In the genomic region with DNA sequence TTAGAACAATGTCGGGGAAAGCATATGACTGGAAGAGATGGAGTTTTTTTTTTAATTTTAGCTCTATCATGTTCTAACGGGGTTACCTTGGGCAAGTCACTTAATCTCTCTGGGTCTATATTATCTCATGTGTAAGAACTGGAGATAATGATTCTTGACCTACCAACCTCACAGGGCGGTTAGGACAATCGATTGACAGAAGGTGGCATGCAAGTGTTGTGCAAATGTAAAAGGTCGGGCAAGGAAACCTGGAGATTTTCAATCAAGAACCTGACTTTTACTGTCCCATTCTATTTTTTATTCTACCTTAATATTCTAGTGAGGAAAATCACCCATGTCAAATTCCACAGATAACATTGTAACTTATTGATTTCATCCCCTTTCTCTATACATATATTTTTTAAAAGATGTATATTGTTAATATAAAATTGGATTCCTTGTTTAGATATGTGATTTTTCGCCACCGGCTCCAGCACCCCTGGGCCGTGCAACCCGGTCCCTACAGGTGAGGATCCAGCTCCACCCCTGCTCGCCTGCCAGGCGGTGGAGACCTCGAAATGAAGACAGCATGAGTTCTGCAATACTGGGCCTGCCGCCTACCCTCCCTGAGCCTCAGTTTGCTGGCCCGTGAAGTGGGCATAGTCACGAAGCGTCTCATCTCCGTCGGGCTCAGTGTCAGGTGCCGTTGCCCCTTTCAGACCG, we compare ENCODE assay signal across 14 cellular contexts.
A peak's percentile ranks its signal among the peaks of the same experiment; 100 is the strongest.
DNase-seq lines count a peak whose midpoint lies in the region; ATAC-seq and TF ChIP-seq lines count a peak whose summit lies in the region.
"Had no signal": no experiment of that assay in that cellular context is flagged by ENCODE, and none has a peak within 500 bp of the region (broad histone marks: within the 10 kb centered on the region; RNA-seq: fewer than 3 reads in every experiment).

No MANE protein-coding gene starts in this region.

- no peak for TF ChIP-seq EP300 in SK-N-SH (IDR thresholded peaks at IDR 0.05; ENCODE audit: borderline replicate concordance in 1 of 2, low read depth in 1 of 2, low read length in 1 of 2)

- no peak overlapping the region for H3K4me3 Mint-ChIP-seq in H9
- H3K4me3 Mint-ChIP-seq in chondrocyte (ENCODE audit: unreplicated experiment), result no peak overlapping the region
- H3K4me3 Mint-ChIP-seq: CD8-positive, alpha-beta memory T cell had no signal

- no peak overlapping the region; the same call in 1 of the 2 replicates for H3K4ac ChIP-seq in H9 (ENCODE audit: low read depth, low read length)

- no peak overlapping the region for H4K91ac ChIP-seq in H9 (ENCODE audit: insufficient read length, low read depth, low read length)

- H3K56ac ChIP-seq in H9 (ENCODE audit: insufficient read length, low read depth, low read length), result no peak overlapping the region

- H3K27me3 ChIP-seq in SK-N-SH (ENCODE audit: insufficient read depth) (no peaks in the 10 kb centered on the region), H9 (ENCODE audit: insufficient read depth, low read length) (no peaks in the 10 kb centered on the region), prostate gland (replicated peaks; ENCODE audit: insufficient read depth) (no peaks in the 10 kb centered on the region)

- H2BK5ac ChIP-seq in H9 (ENCODE audit: insufficient read length, low read length), result no peak overlapping the region

- peak; percentile 25; the same call in 1 of the 2 replicates for TF ChIP-seq RAD21 in SK-N-SH (IDR thresholded peaks at IDR 0.05; ENCODE audit: low read length)

- no peak overlapping the region for H2BK12ac ChIP-seq in H9 (ENCODE audit: insufficient read length, low read depth, low read length)

- H3K27ac Mint-ChIP-seq in H9 (no peak overlapping the region), chondrocyte (ENCODE audit: unreplicated experiment) (no peak overlapping the region)
- H3K27ac Mint-ChIP-seq: CD8-positive, alpha-beta memory T cell had no signal

- 59% methylated on average over 20 of the region's 20 CpGs for WGBS in SK-N-SH (ENCODE audit: low lambda C conversion rate)
- WGBS in H9 (ENCODE audit: extremely low coverage, insufficient read length, low lambda C conversion rate), result no CpG with 5 or more reads among the region's 20 CpGs
- WGBS in prostate gland, result 92% methylated on average over 20 of the region's 20 CpGs

- CTCF ChIA-PET in SK-N-SH (lab: Yijun Ruan, JAX), result no interaction called here

- no peak overlapping the region for H2BK15ac ChIP-seq in H9 (ENCODE audit: low read depth, low read length)

- H3K27me3 Mint-ChIP-seq in H9 (ENCODE audit: low read depth) (no peaks in the 10 kb centered on the region), chondrocyte (ENCODE audit: low read depth) (no peaks in the 10 kb centered on the region)
- H3K27me3 Mint-ChIP-seq: CD8-positive, alpha-beta memory T cell had no signal

- H3K4me2 ChIP-seq in SK-N-SH (no peak overlapping the region), H9 (ENCODE audit: insufficient read depth, insufficient read length, low read length) (no peak overlapping the region)

- no peak overlapping the region for H3K9ac ChIP-seq in SK-N-SH
- H3K9ac ChIP-seq in H9 (ENCODE audit: extremely low read depth, insufficient read length, low read length), result no peak overlapping the region

- no peak overlapping the region for H3T11ph ChIP-seq in H9 (ENCODE audit: low read length)

- H2AK5ac ChIP-seq in H9 (ENCODE audit: insufficient read length, low read length), result no peak overlapping the region

- H3K36me3 Mint-ChIP-seq in H9 (ENCODE audit: insufficient read depth in 1 of 3, low read depth in 3 of 3) (no peaks in the 10 kb centered on the region), chondrocyte (ENCODE audit: low read depth) (no peaks in the 10 kb centered on the region)
- H3K36me3 Mint-ChIP-seq: CD8-positive, alpha-beta memory T cell had no signal

- no peaks in the 10 kb centered on the region; the same call in 1 of the 2 replicates for H3K9me3 ChIP-seq in SK-N-SH
- H3K9me3 ChIP-seq in H9 (ENCODE audit: control insufficient read depth, low read depth, low read length), result no peaks in the 10 kb centered on the region
- H3K9me3 ChIP-seq in prostate gland, result no peaks in the 10 kb centered on the region
- H3K9me3 ChIP-seq: Caco-2, HAP-1 had no signal

- no peak overlapping the region for H2BK120ac ChIP-seq in H9 (ENCODE audit: low read depth, low read length, poor library complexity, severe bottlenecking)

- no peaks in the 10 kb centered on the region for H3F3A ChIP-seq in SK-N-SH (replicated peaks; ENCODE audit: insufficient read depth)

- H3K23me2 ChIP-seq in H9 (ENCODE audit: insufficient read length, low read depth, low read length, poor library complexity, severe bottlenecking), result no peaks in the 10 kb centered on the region

- H3K36me3 ChIP-seq in SK-N-SH (replicated peaks in 1 of 2; ENCODE audit: control insufficient read depth in 1 of 2, insufficient read depth in 2 of 2, low read length in 1 of 2) (no peaks in the 10 kb centered on the region), prostate gland (no peaks in the 10 kb centered on the region)
- H3K36me3 ChIP-seq: HAP-1 had no signal

- intact Hi-C loops in posterior vena cava (cut with DNase I), result no loop called here
- intact Hi-C loops in prostate gland (cut with DNase I), result no loop called here

- H3K9me2 ChIP-seq in SK-N-SH, result no peaks in the 10 kb centered on the region

- H3K4me1 Mint-ChIP-seq in H9 (no peaks in the 10 kb centered on the region), chondrocyte (ENCODE audit: low read depth) (peaks cover 8% of the 10 kb centered on the region)
- H3K4me1 Mint-ChIP-seq: CD8-positive, alpha-beta memory T cell had no signal

- no peak overlapping the region for H3K18ac ChIP-seq in H9 (ENCODE audit: insufficient read length, low read depth, low read length)

- no peaks in the 10 kb centered on the region for H4K20me1 ChIP-seq in SK-N-SH (ENCODE audit: insufficient read depth)
- H4K20me1 ChIP-seq in H9 (ENCODE audit: control insufficient read depth, insufficient read depth, insufficient read length), result no peaks in the 10 kb centered on the region

- H3K9me3 Mint-ChIP-seq in H9, result no peaks in the 10 kb centered on the region
- H3K9me3 Mint-ChIP-seq in chondrocyte (ENCODE audit: low read depth), result no peaks in the 10 kb centered on the region
- H3K9me3 Mint-ChIP-seq: CD8-positive, alpha-beta memory T cell had no signal

- H3K27ac ChIP-seq in SK-N-SH (ENCODE audit: low read depth in 2 of 2, low read length in 1 of 2) (no peak overlapping the region), H9 (ENCODE audit: insufficient read length, low read depth, low read length) (no peak overlapping the region), prostate gland (no peak overlapping the region)
- H3K27ac ChIP-seq: HL-60 had no signal

- POLR2A ChIA-PET in SK-N-SH (lab: Yijun Ruan, JAX), result no interaction called here

- H2BK20ac ChIP-seq in H9 (ENCODE audit: low read depth, low read length, poor library complexity, severe bottlenecking), result no peak overlapping the region

- DNase-seq in SK-N-SH, result no peak
- DNase-seq in H9, result no peak
- peak; percentile 61 for DNase-seq in chondrocyte (ENCODE audit: low spot score)
- peak; percentile 74 for DNase-seq in posterior vena cava (ENCODE audit: low spot score)
- no peak for DNase-seq in GOT3 (lab: John Stamatoyannopoulos, UW)
- no peak for DNase-seq in prostate gland (ENCODE audit: low spot score)
- DNase-seq in Ammon's horn (ENCODE audit: low spot score), result no peak
- DNase-seq: ACHN; Caco-2; CD8-positive, alpha-beta memory T cell had no signal

- TF ChIP-seq POLR2A in prostate gland (IDR thresholded peaks at IDR 0.05), result no peak

- H3K14ac ChIP-seq in H9 (ENCODE audit: insufficient read depth, low read length), result no peak overlapping the region

- H2AFZ ChIP-seq in SK-N-SH (ENCODE audit: low read depth), result no peak overlapping the region
- H2AFZ ChIP-seq in H9 (ENCODE audit: low read length), result no peak overlapping the region

- H4K5ac ChIP-seq in H9 (ENCODE audit: insufficient read length, low read depth, low read length), result no peak overlapping the region

- no peak overlapping the region for H3K4me3 ChIP-seq in SK-N-SH (ENCODE audit: low read depth in 2 of 2, low read length in 1 of 2)
- H3K4me3 ChIP-seq in prostate gland, result no peak overlapping the region
- H3K4me3 ChIP-seq: GM12878, HAP-1 had no signal

- no peak for TF ChIP-seq CTCF in SK-N-SH (IDR thresholded peaks at IDR 0.05)
- peak; percentile 35; the same call in 2 of the 3 replicates for TF ChIP-seq CTCF in H9 (conservative IDR thresholded peaks at IDR 0.05)
- no peak for TF ChIP-seq CTCF in chondrocyte (IDR thresholded peaks at IDR 0.05)
- TF ChIP-seq CTCF in prostate gland (IDR thresholded peaks at IDR 0.05), result no peak

- H3K4me1 ChIP-seq in SK-N-SH (ENCODE audit: control insufficient read depth in 1 of 2, insufficient read depth in 2 of 2, low read depth in 1 of 2, low read length in 1 of 2), result peaks cover 0 to 4% of the 10 kb centered on the region in 2 experiments; a peak in 1 of 4 replicates
- H3K4me1 ChIP-seq in H9 (ENCODE audit: insufficient read depth, low read length), result no peaks in the 10 kb centered on the region
- no peaks in the 10 kb centered on the region for H3K4me1 ChIP-seq in prostate gland (replicated peaks)
- H3K4me1 ChIP-seq: Caco-2 had no signal

- H3K79me2 ChIP-seq in SK-N-SH (ENCODE audit: insufficient read depth) (no peaks in the 10 kb centered on the region), H9 (ENCODE audit: insufficient read depth, low read length) (no peaks in the 10 kb centered on the region)

- no peak overlapping the region for H3K23ac ChIP-seq in H9 (ENCODE audit: insufficient read length, low read depth, low read length)

- no peaks in the 10 kb centered on the region for H3K79me1 ChIP-seq in H9 (ENCODE audit: insufficient read depth, low read depth, low read length, poor library complexity, severe bottlenecking)

- no peak overlapping the region for H4K8ac ChIP-seq in H9 (replicated peaks; ENCODE audit: insufficient read length, low read depth, low read length)

- no peak for ATAC-seq in SK-N-SH treated with all-trans-retinoic acid at 6 μM for 48 hours
- ATAC-seq: GM12878 had no signal

TF ChIP-seq in SK-N-SH, 30 proteins besides CTCF, POLR2A, EP300 and RAD21 (continues in another document):
- TF ChIP-seq EZH2phosphoT487 (IDR thresholded peaks at IDR 0.05; ENCODE audit: borderline replicate concordance, low read depth) (no peak), GATA2 (CRISPR knock-in tag; IDR thresholded peaks at IDR 0.05) (no peak)

TF ChIP-seq in SK-N-SH treated with all-trans-retinoic acid at 6 μM for 48 hours, 23 proteins besides CTCF, POLR2A, EP300 and RAD21 (continues in another document):
- TF ChIP-seq, protein P1, sequence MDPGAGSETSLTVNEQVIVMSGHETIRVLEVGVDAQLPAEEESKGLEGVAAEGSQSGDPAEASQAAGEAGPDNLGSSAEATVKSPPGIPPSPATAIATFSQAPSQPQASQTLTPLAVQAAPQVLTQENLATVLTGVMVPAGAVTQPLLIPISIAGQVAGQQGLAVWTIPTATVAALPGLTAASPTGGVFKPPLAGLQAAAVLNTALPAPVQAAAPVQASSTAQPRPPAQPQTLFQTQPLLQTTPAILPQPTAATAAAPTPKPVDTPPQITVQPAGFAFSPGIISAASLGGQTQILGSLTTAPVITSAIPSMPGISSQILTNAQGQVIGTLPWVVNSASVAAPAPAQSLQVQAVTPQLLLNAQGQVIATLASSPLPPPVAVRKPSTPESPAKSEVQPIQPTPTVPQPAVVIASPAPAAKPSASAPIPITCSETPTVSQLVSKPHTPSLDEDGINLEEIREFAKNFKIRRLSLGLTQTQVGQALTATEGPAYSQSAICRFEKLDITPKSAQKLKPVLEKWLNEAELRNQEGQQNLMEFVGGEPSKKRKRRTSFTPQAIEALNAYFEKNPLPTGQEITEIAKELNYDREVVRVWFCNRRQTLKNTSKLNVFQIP (CRISPR knock-in tag; IDR thresholded peaks at IDR 0.05; ENCODE audit: borderline replicate concordance, low read depth), result no peak

Comparison
In these comparisons a context has a peak if more than half of its experiments do, and no peak if none do; other contexts are left out.
1. DNase-seq: peak in chondrocyte (single experiment) and posterior vena cava (single experiment); none in SK-N-SH (single experiment), H9 (single experiment), GOT3 (single experiment), prostate gland (single experiment) and Ammon's horn (single experiment).